Comparison of ENCODE assay signal across 19 cellular contexts in the genomic region with DNA sequence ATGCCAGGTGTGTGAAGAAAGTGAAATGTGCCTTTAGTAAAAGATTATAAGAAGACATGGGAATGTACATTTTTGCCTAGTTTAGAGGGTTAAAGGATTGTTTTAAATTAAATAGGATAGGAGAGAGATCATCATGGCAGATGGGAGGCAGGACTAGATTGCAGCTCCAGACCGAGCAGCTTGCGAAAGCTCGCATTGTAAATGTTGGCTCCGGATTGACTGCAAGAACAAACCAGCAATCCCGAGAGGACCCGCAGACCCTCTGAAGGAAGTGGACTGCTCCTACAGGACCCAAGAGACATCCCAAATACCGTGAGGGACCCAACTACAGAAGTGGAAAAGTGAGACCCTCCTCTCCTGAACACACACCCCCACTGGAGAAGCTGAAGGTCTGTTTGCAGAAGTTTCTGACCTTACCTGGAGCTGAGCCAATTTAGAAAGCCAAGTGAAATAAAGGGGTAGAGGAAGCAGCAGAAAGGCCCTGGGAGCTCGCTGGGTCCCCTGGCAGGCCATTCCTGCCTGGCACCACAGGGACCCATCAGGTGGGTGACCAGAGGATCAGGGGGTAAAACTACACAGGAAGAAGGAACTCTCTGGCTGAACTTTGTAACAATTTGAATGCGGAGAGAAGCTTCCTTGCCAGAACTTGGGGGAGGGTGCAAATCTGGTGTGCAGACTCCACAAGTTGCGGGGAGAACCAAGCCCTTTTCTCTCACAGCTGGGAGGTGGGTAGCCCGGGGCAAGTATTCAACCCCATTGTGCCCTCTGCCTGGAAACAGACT. TPM values are rescaled to one million over a fixed set of nuclear protein-coding genes. Genes with fewer than 3 reads are reported as not detected.
A peak's percentile ranks its signal among the peaks of the same experiment; 100 is the strongest.
DNase-seq lines count a peak whose midpoint lies in the region; ATAC-seq, FAIRE-seq and TF ChIP-seq lines count a peak whose summit lies in the region.
"Had no signal": no experiment of that assay in that cellular context is flagged by ENCODE, and none has a peak within 500 bp of the region (broad histone marks: within the 10 kb centered on the region; RNA-seq: fewer than 3 reads in every experiment).

No MANE protein-coding gene starts in this region.

- FAIRE-seq in K562 (lab: Jason Lieb, UNC) (no peak), HepG2 (lab: Jason Lieb, UNC) (no peak), GM12892 (lab: Jason Lieb, UNC) (no peak)
- FAIRE-seq: G401.6 had no signal

- H4K20me1 ChIP-seq in K562 (replicated peaks; ENCODE audit: control insufficient read depth, insufficient read depth, low read length) (no peaks in the 10 kb centered on the region), HepG2 (ENCODE audit: insufficient read depth, low read length) (no peaks in the 10 kb centered on the region)

- H3K79me2 ChIP-seq in K562 (ENCODE audit: control insufficient read depth, insufficient read depth, low read length) (no peaks in the 10 kb centered on the region), HepG2 (ENCODE audit: insufficient read depth, low read length) (no peaks in the 10 kb centered on the region)

- no peak overlapping the region for H3K27ac Mint-ChIP-seq in activated CD8-positive, alpha-beta T cell treated with anti-CD3 and anti-CD28 coated beads, Interleukin-2, amount 10 ng/mL, durations not matched to agents 7 days and 5 days
- H3K27ac Mint-ChIP-seq: activated naive CD8-positive, alpha-beta T cell treated with anti-CD3 and anti-CD28 coated beads, Interleukin-2, amount 50 U/mL, for 24 hours; CD4-positive, alpha-beta memory T cell had no signal

- H3K27me3 ChIP-seq in K562 (ENCODE audit: control insufficient read depth in 2 of 2, insufficient read depth in 2 of 2, low read length in 2 of 2) (no peaks in the 10 kb centered on the region), HepG2 (ENCODE audit: control insufficient read depth in 1 of 2, insufficient read depth in 2 of 2, low read length in 2 of 2) (peaks cover 0 to 3% of the 10 kb centered on the region in 2 experiments; a peak in 2 of 5 replicates)

- H3K4me3 ChIP-seq in K562 (no peak overlapping the region), HepG2 (replicated peaks in 1 of 3; ENCODE audit: insufficient read depth in 1 of 3, low read depth in 2 of 3, low read length in 3 of 3) (no peak overlapping the region)

- H2AFZ ChIP-seq in K562 (ENCODE audit: low read depth, low read length) (peak overlapping the region; percentile 11; the same call in 1 of the 2 replicates), HepG2 (ENCODE audit: low read length) (no peak overlapping the region)

- TF ChIP-seq RAD21 in K562 (CRISPR knock-in tag; conservative IDR thresholded peaks at IDR 0.05 in 1 of 2, IDR thresholded peaks at IDR 0.05 in 1 of 2) (no peak), HepG2 (CRISPR knock-in tag; IDR thresholded peaks at IDR 0.05) (no peak)

- POLR2A ChIA-PET in K562 (lab: Yijun Ruan, JAX) (interaction anchor here (1.0 to 1.1 kb wide), 2 partner anchors 11 to 20 kb away, joined by 3 to 5 read pairs; no protein-coding TSS in a partner anchor), HepG2 (lab: Yijun Ruan, JAX) (no interaction called here)
- POLR2A ChIA-PET in activated CD8-positive, alpha-beta T cell treated with anti-CD3 and anti-CD28 coated beads, Interleukin-2, amount 10 ng/mL, durations not matched to agents 7 days and 5 days (lab: Charles Lee) = no interaction called here

- TF ChIP-seq CTCF in K562 (IDR thresholded peaks at IDR 0.05 in 2 of 3, conservative IDR thresholded peaks at IDR 0.05 in 1 of 3; ENCODE audit: insufficient read depth in 2 of 3, low read depth in 1 of 3, low read length in 3 of 3) = no peak
- TF ChIP-seq CTCF in HepG2 (CRISPR knock-in tag; IDR thresholded peaks at IDR 0.05) = no peak

- in situ Hi-C loops in K562 (cut with MboI) (no loop called here), HepG2 (cut with HindIII; ENCODE audit: extremely low pct_ligation_motif_present, low pct_unique_long_range_greater_than_20kb) (no loop called here)

- TF ChIP-seq EP300 in K562 (IDR thresholded peaks at IDR 0.05; ENCODE audit: low read length) (no peak), HepG2 (IDR thresholded peaks at IDR 0.05; ENCODE audit: low read depth in 2 of 2, low read length in 2 of 2) (no peak), HepG2 (CRISPR knock-in tag; IDR thresholded peaks at IDR 0.05; ENCODE audit: borderline replicate concordance) (no peak)

- CTCF ChIA-PET in K562 (lab: Yijun Ruan, JAX; ENCODE audit: low intra/inter-chr PET ratio) (no interaction called here), HepG2 (lab: Yijun Ruan, JAX; ENCODE audit: low intra/inter-chr PET ratio, low total read pairs) (no interaction called here)
- CTCF ChIA-PET in activated CD8-positive, alpha-beta T cell treated with anti-CD3 and anti-CD28 coated beads, Interleukin-2, amount 10 ng/mL, durations not matched to agents 7 days and 5 days (lab: Charles Lee) = no interaction called here

- no peaks in the 10 kb centered on the region for H3K36me3 Mint-ChIP-seq in activated CD8-positive, alpha-beta T cell treated with anti-CD3 and anti-CD28 coated beads, Interleukin-2, amount 10 ng/mL, durations not matched to agents 7 days and 5 days (ENCODE audit: low read depth)
- H3K36me3 Mint-ChIP-seq: CD4-positive, alpha-beta memory T cell had no signal

- H3K4me1 ChIP-seq in K562 (replicated peaks in 1 of 2; ENCODE audit: control insufficient read depth in 2 of 2, insufficient read depth in 2 of 2, low read length in 2 of 2) (peaks cover 0 to 6% of the 10 kb centered on the region in 2 experiments; a peak in 2 of 5 replicates), HepG2 (ENCODE audit: insufficient read depth, low read length) (peaks cover 10% of the 10 kb centered on the region; the same call in 1 of the 2 replicates)

- H3K9ac ChIP-seq in K562 (ENCODE audit: insufficient read depth in 1 of 2, low read depth in 2 of 2, low read length in 2 of 2) (no peak overlapping the region), HepG2 (ENCODE audit: insufficient read depth, low read depth, low read length) (no peak overlapping the region)

- DNase-seq in NCI-H69 (lab: John Stamatoyannopoulos, UW) (peak; percentile 56), K562 (ENCODE audit: extremely low read depth in 1 of 4, low spot score in 3 of 4) (no peak), HepG2 (ENCODE audit: low spot score) (no peak), midbrain (lab: John Stamatoyannopoulos, UW) (no peak), NOMO-1 treated with DMSO at 0.1 percent for 48 hours (lab: John Stamatoyannopoulos, UW; ENCODE audit: unreplicated experiment) (no peak), GM12892 (ENCODE audit: insufficient read length) (no peak)
- DNase-seq in activated CD8-positive, alpha-beta T cell treated with anti-CD3 and anti-CD28 coated beads, Interleukin-2, amount 10 ng/mL, durations not matched to agents 7 days and 5 days = no peak
- DNase-seq: activated CD4-positive, alpha-beta T cell treated with anti-CD3 and anti-CD28 coated beads, Interleukin-2, amount 50 U/mL, for 1 hour; activated effector memory CD4-positive, alpha-beta T cell treated with anti-CD3 and anti-CD28 coated beads, Interleukin-2, amount 50 U/mL, for 16 hours; activated naive CD8-positive, alpha-beta T cell treated with anti-CD3 and anti-CD28 coated beads, Interleukin-2, amount 50 U/mL, for 24 hours; CD4-positive, alpha-beta memory T cell; HCEC 1CT; NCI-H1694 treated with DMSO at 0.1 percent for 48 hours; NCI-H774; T-helper 2 cell had no signal

- intact Hi-C loops in K562 (cut with micrococcal nuclease) = no loop called here
- intact Hi-C loops in HepG2 (cut with micrococcal nuclease; ENCODE audit: unreplicated experiment) = no loop called here

- H3K27me3 Mint-ChIP-seq in activated CD8-positive, alpha-beta T cell treated with anti-CD3 and anti-CD28 coated beads, Interleukin-2, amount 10 ng/mL, durations not matched to agents 7 days and 5 days (ENCODE audit: low read depth) = no peaks in the 10 kb centered on the region

- H3K4me3 Mint-ChIP-seq in activated CD8-positive, alpha-beta T cell treated with anti-CD3 and anti-CD28 coated beads, Interleukin-2, amount 10 ng/mL, durations not matched to agents 7 days and 5 days = no peak overlapping the region
- H3K4me3 Mint-ChIP-seq: activated naive CD8-positive, alpha-beta T cell treated with anti-CD3 and anti-CD28 coated beads, Interleukin-2, amount 50 U/mL, for 24 hours; CD4-positive, alpha-beta memory T cell; nephron had no signal

- H3K9me1 ChIP-seq in K562 (ENCODE audit: control insufficient read depth, insufficient read depth, low read length) = no peaks in the 10 kb centered on the region

- no peak for TF ChIP-seq POLR2A in K562 (conservative IDR thresholded peaks at IDR 0.05)
- no peak for TF ChIP-seq POLR2A in HepG2 (IDR thresholded peaks at IDR 0.05; ENCODE audit: insufficient read depth in 1 of 2, low read depth in 2 of 2, low read length in 2 of 2)
- TF ChIP-seq POLR2A in GM12892 (IDR thresholded peaks at IDR 0.05; ENCODE audit: low read depth, low read length) = no peak

- H3K27ac ChIP-seq in K562 (ENCODE audit: extremely low read depth, low read depth, low read length) = no peak overlapping the region
- no peak overlapping the region for H3K27ac ChIP-seq in HepG2 (ENCODE audit: extremely low read length, insufficient read depth, low read length)
- H3K27ac ChIP-seq: VCaP had no signal

- WGBS in K562 (ENCODE audit: insufficient coverage, low coverage, missing lambda C conversion rate) = 83% methylated on average over 11 of the region's 11 CpGs
- 40% methylated on average over 9 of the region's 11 CpGs for WGBS in HepG2 (ENCODE audit: low lambda C conversion rate)

- H3K4me2 ChIP-seq in K562 (ENCODE audit: insufficient read depth, low read length) = no peak overlapping the region
- H3K4me2 ChIP-seq in HepG2 (ENCODE audit: low read depth, low read length) = peak overlapping the region; percentile 29; the same call in 1 of the 2 replicates

- no peaks in the 10 kb centered on the region for H3K9me3 Mint-ChIP-seq in activated CD8-positive, alpha-beta T cell treated with anti-CD3 and anti-CD28 coated beads, Interleukin-2, amount 10 ng/mL, durations not matched to agents 7 days and 5 days (ENCODE audit: insufficient read depth)

- BruUV-seq in K562 (replicated peaks; lab: Mats Ljungman, UMichigan) (no TSS peak), HepG2 (replicated peaks; lab: Mats Ljungman, UMichigan) (no TSS peak)

- H3K9me3 ChIP-seq in K562 (replicated peaks; ENCODE audit: control insufficient read depth, insufficient read depth, low read depth, low read length) (no peaks in the 10 kb centered on the region), HepG2 (ENCODE audit: low read length) (no peaks in the 10 kb centered on the region)

- H3K36me3 ChIP-seq in K562 (ENCODE audit: control insufficient read depth, insufficient read depth, low read length) (no peaks in the 10 kb centered on the region), HepG2 (replicated peaks in 1 of 2; ENCODE audit: control insufficient read depth in 1 of 2, insufficient read depth in 2 of 2, low read length in 2 of 2) (no peaks in the 10 kb centered on the region)

- no peaks in the 10 kb centered on the region for H3K4me1 Mint-ChIP-seq in activated CD8-positive, alpha-beta T cell treated with anti-CD3 and anti-CD28 coated beads, Interleukin-2, amount 10 ng/mL, durations not matched to agents 7 days and 5 days (ENCODE audit: low read depth)
- H3K4me1 Mint-ChIP-seq: activated naive CD8-positive, alpha-beta T cell treated with anti-CD3 and anti-CD28 coated beads, Interleukin-2, amount 50 U/mL, for 24 hours; CD4-positive, alpha-beta memory T cell had no signal

- ATAC-seq in K562 (no peak), HepG2 (peak; percentile 52)
- no peak for ATAC-seq in activated CD8-positive, alpha-beta T cell treated with anti-CD3 and anti-CD28 coated beads, Interleukin-2, amount 10 ng/mL, durations not matched to agents 7 days and 5 days
- ATAC-seq: activated naive CD8-positive, alpha-beta T cell treated with anti-CD3 and anti-CD28 coated beads, Interleukin-2, amount 50 U/mL, for 24 hours; Panc1 had no signal

RNA-seq across cellular contexts. Expression of a gene that starts 29.9 kb away (rescaled TPM):
- 22.0 and 54.6 TPM in 2 replicates for total RNA-seq in K562 (2011; cell fraction: chromatin; rRNA removed; ENCODE audit: low replicate concordance)
- 15.3 and 21.8 TPM in 2 replicates for total RNA-seq in K562 (2011; cell fraction: nucleolus; rRNA removed)
- total RNA-seq in K562 (2011; cell fraction: nucleoplasm; rRNA removed) = 31.1 and 46.6 TPM in 2 replicates
- total RNA-seq in K562 (2014; rRNA removed) = 122 and 126 TPM in 2 replicates
- total RNA-seq in K562 (2014; rRNA removed; fragmentation: Illumina TruSeq; extraction: Trizol) = 70.2 and 71.7 TPM in 2 replicates
- total RNA-seq in K562 (2015; rRNA removed; fragmentation: Illumina TruSeq; extraction: Trizol) = 56.3 and 61.5 TPM in 2 replicates
- 74.0 and 75.7 TPM in 2 replicates for total RNA-seq in K562 (2021)
- polyA plus RNA-seq in K562 (2011; rRNA removed) = 124 TPM in 2 replicates
- polyA plus RNA-seq in K562 (2011; cell fraction: cytosol; rRNA removed) = 102 and 124 TPM in 2 replicates
- 44.4 and 63.0 TPM in 2 replicates for polyA plus RNA-seq in K562 (2011; cell fraction: nucleus; rRNA removed)
- 55.0 and 126 TPM in 2 replicates for polyA plus RNA-seq in K562 (2012)
- polyA plus RNA-seq in K562 (2014; fragmentation: Illumina TruSeq; extraction: Trizol) = 97.4 and 103 TPM in 2 replicates
- 10 to 100 TPM; 12.9 to 17.1 TPM for polyA plus RNA-seq in K562 (2014; fragmentation: Nextera tagmentation; extraction: Ambion mirVana)
- 148 and 149 TPM in 2 replicates for polyA plus RNA-seq in K562 (2014; rRNA removed)
- polyA minus RNA-seq in K562 (2011; rRNA and poly(A)+ RNA removed) = 92.2 and 93.3 TPM in 2 replicates
- 28.4 and 31.1 TPM in 2 replicates for polyA minus RNA-seq in K562 (2011; cell fraction: cytosol; rRNA and poly(A)+ RNA removed)
- polyA minus RNA-seq in K562 (2011; cell fraction: nucleus; rRNA and poly(A)+ RNA removed) = 21.4 and 41.2 TPM in 2 replicates
- 0.49 and 0.67 TPM in 2 replicates for total RNA-seq in HepG2 (2016; rRNA removed; fragmentation: Illumina TruSeq; extraction: Trizol)
- total RNA-seq in HepG2 (2016; cell fraction: cytosol; rRNA removed; fragmentation: Illumina TruSeq; extraction: Trizol; ENCODE audit: low read depth) = 0.35 TPM in 1 of 2 replicates, not detected in the other
- total RNA-seq in HepG2 (2016; cell fraction: insoluble cytoplasmic fraction; rRNA removed; fragmentation: Illumina TruSeq; extraction: Trizol) = 0.30 and 0.31 TPM in 2 replicates
- 0.25 and 0.45 TPM in 2 replicates for total RNA-seq in HepG2 (2016; cell fraction: membrane; rRNA removed; fragmentation: Illumina TruSeq; extraction: Trizol)
- 0.38 TPM in 1 of 2 replicates, not detected in the other for total RNA-seq in HepG2 (2016; cell fraction: nucleus; rRNA removed; fragmentation: Illumina TruSeq; extraction: Trizol)
- polyA plus RNA-seq in HepG2 (2011; rRNA removed) = 0.47 and 0.53 TPM in 2 replicates
- polyA plus RNA-seq in HepG2 (2011; cell fraction: cytosol; rRNA removed) = 0.40 and 0.47 TPM in 2 replicates
- polyA plus RNA-seq in HepG2 (2011; cell fraction: nucleus; rRNA removed) = 0.21 TPM in 1 of 2 replicates, not detected in the other
- polyA plus RNA-seq in HepG2 (2012) = 0.15 and 0.44 TPM in 2 replicates
- 0.35 and 0.50 TPM in 2 replicates for polyA plus RNA-seq in HepG2 (2016; cell fraction: cytosol; fragmentation: Illumina TruSeq; extraction: Trizol; ENCODE audit: low read depth)
- 0.70 and 1.2 TPM in 2 replicates for polyA plus RNA-seq in HepG2 (2016; cell fraction: insoluble cytoplasmic fraction; fragmentation: Illumina TruSeq; extraction: Trizol; ENCODE audit: low read depth)
- polyA plus RNA-seq in HepG2 (2016; cell fraction: membrane; fragmentation: Illumina TruSeq; extraction: Trizol; ENCODE audit: low read depth) = 0.61 and 0.80 TPM in 2 replicates
- 0.41 TPM in 1 of 2 replicates, not detected in the other for polyA plus RNA-seq in HepG2 (2016; cell fraction: nucleus; fragmentation: Illumina TruSeq; extraction: Trizol; ENCODE audit: insufficient read depth, low read depth)
- 0.88 and 7.0 TPM in 2 replicates for polyA minus RNA-seq in HepG2 (2011; rRNA and poly(A)+ RNA removed; ENCODE audit: low replicate concordance)
- polyA minus RNA-seq in HepG2 (2011; cell fraction: cytosol; rRNA and poly(A)+ RNA removed) = not detected in 2 replicates
- 0.25 TPM in 1 of 2 replicates, not detected in the other for polyA minus RNA-seq in HepG2 (2011; cell fraction: nucleus; rRNA and poly(A)+ RNA removed)
- not detected for total RNA-seq in activated CD8-positive, alpha-beta T cell treated with anti-CD3 and anti-CD28 coated beads, Interleukin-2, amount 10 ng/mL, durations not matched to agents 7 days and 5 days
- polyA plus RNA-seq in GM12892 (2012; ENCODE audit: missing spikeins) = 0.45 TPM

Comparison
In these comparisons a context has a peak if more than half of its experiments do, and no peak if none do; other contexts are left out.
1. RNA of a gene that starts 29.9 kb away (total RNA-seq): 15.3 to 126 TPM in K562; 0.25 to 0.67 TPM in HepG2 and not detected in activated CD8-positive, alpha-beta T cell treated with anti-CD3 and anti-CD28 coated beads, Interleukin-2, amount 10 ng/mL, durations not matched to agents 7 days and 5 days; every median in the first group is over 4 times any median in the second.